In the genomic region with DNA sequence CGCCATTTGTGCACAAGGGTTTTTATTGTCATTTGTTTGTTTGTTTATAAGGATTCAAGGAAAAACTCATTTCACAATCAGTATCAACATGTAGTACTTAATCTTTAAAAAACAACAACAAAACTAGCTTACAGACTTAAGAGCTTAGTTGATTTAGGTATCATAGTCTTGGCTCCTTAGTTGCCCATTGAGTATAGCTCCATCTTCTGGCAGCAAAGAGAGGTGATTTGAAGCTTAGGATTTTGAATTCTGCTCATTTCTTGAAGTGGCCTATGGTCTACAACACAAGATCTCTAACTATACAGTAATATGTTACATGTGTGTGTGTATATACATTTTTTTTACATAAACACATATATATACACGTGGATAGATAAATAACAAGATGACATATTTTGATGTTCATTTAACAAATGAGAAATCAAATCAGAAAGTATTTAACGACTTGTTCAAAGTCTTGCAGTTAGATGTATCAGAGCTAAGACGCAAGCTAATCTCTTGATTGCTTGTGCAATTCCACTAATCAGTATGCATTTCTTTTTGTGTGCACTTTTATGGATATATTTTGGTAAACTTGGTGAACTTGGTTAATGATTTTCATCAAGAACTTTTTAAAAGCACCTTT, we compare ENCODE assay signal across 8 cellular contexts.
DNase-seq lines count a peak whose midpoint lies in the region; ATAC-seq and TF ChIP-seq lines count a peak whose summit lies in the region.

No MANE protein-coding gene starts in this region.

- H3K18ac ChIP-seq in neuronal stem cell (ENCODE audit: low read length), result no peak overlapping the region

- H3K9me3 ChIP-seq in neuronal stem cell (replicated peaks in 1 of 2; ENCODE audit: control insufficient read depth in 2 of 2, insufficient read depth in 1 of 2, low read depth in 1 of 2, low read length in 2 of 2), result peaks cover 0 to 1% of the 10 kb centered on the region in 2 donors

- no peak for ATAC-seq in GM19328 (IDR thresholded peaks at IDR 0.05; ENCODE audit: unreplicated experiment)

- H3K4me3 ChIP-seq in epithelial cell of proximal tubule (ENCODE audit: low read depth, low read length), result no peak overlapping the region
- H3K4me3 ChIP-seq in neuronal stem cell (ENCODE audit: low read length in 2 of 2), result no peak overlapping the region

- no peak overlapping the region for H3K9ac ChIP-seq in neuronal stem cell (ENCODE audit: low read depth, low read length, poor library complexity)

- no peak overlapping the region for H2AK5ac ChIP-seq in neuronal stem cell (ENCODE audit: low read depth, low read length)

- WGBS in neuronal stem cell (ENCODE audit: extremely low coverage in 2 of 2, insufficient read length in 2 of 2, insufficient replicate concordance in 1 of 2), 2 donors, result no CpG with 5 or more reads among the region's 4 CpGs

- no peak overlapping the region for H2AFZ ChIP-seq in neuronal stem cell (ENCODE audit: low read length)

- H2BK120ac ChIP-seq in neuronal stem cell (ENCODE audit: low read depth, low read length), result no peak overlapping the region

- TF ChIP-seq CTCF in epithelial cell of proximal tubule (conservative IDR thresholded peaks at IDR 0.05; ENCODE audit: low read depth, low read length), result peak; percentile 95

- no peaks in the 10 kb centered on the region for H3K79me1 ChIP-seq in neuronal stem cell (ENCODE audit: low read depth, low read length)

- no peak overlapping the region for H3K14ac ChIP-seq in neuronal stem cell (ENCODE audit: low read length)

- H3K27ac ChIP-seq in neuronal stem cell (replicated peaks; ENCODE audit: low read length) (no peak overlapping the region), caudate nucleus (ENCODE audit: low read depth, low read length) (no peak overlapping the region)

- no peaks in the 10 kb centered on the region for H3K4me1 ChIP-seq in neuronal stem cell (ENCODE audit: control insufficient read depth in 2 of 2, insufficient read depth in 1 of 2, low read depth in 1 of 2, low read length in 2 of 2)

- no peak overlapping the region for H3K23ac ChIP-seq in neuronal stem cell (ENCODE audit: low read depth, low read length, poor library complexity)

- no peak overlapping the region for H4K91ac ChIP-seq in neuronal stem cell (ENCODE audit: low read depth, low read length, poor library complexity)

- no peak overlapping the region for H3K4ac ChIP-seq in neuronal stem cell (ENCODE audit: low read length)

- H2BK5ac ChIP-seq in neuronal stem cell (ENCODE audit: low read length), result no peak overlapping the region

- no peak overlapping the region for H4K8ac ChIP-seq in neuronal stem cell (ENCODE audit: low read depth, low read length)

- no peaks in the 10 kb centered on the region for H3K27me3 ChIP-seq in neuronal stem cell (ENCODE audit: control insufficient read depth in 3 of 3, insufficient read depth in 3 of 3, low read depth in 1 of 3, low read length in 3 of 3)

- DNase-seq in NCI-H187 treated with DMSO at 0.1 percent for 48 hours (lab: John Stamatoyannopoulos, UW), result peak; percentile 42
- no peak for DNase-seq in NCI-H187 (lab: John Stamatoyannopoulos, UW)
- DNase-seq in Kasumi-1 (lab: John Stamatoyannopoulos, UW), result peak; percentile 92 to 93
- DNase-seq in SHP77 treated with DMSO at 0.1 percent for 48 hours (lab: John Stamatoyannopoulos, UW), result peak; percentile 46
- peak; percentile 41 for DNase-seq in epithelial cell of proximal tubule (ENCODE audit: low read depth)
- peak; percentile 14 for DNase-seq in neuronal stem cell (ENCODE audit: low spot score)
- DNase-seq in caudate nucleus (lab: John Stamatoyannopoulos, UW), result no peak

- H2BK15ac ChIP-seq in neuronal stem cell (ENCODE audit: low read length), result no peak overlapping the region

- H3K36me3 ChIP-seq in neuronal stem cell (replicated peaks in 1 of 2; ENCODE audit: control insufficient read depth in 2 of 2, insufficient read depth in 2 of 2, low read length in 2 of 2), result no peaks in the 10 kb centered on the region

- H2BK12ac ChIP-seq in neuronal stem cell (ENCODE audit: low read length), result no peak overlapping the region

- H3K4me2 ChIP-seq in neuronal stem cell (ENCODE audit: insufficient read depth, low read length, poor library complexity, severe bottlenecking), result no peak overlapping the region

Comparison
In these comparisons a context has a peak if more than half of its experiments do, and no peak if none do; other contexts are left out.
1. DNase-seq: peak in NCI-H187 treated with DMSO at 0.1 percent for 48 hours (single experiment), Kasumi-1 (2 of 2), SHP77 treated with DMSO at 0.1 percent for 48 hours (single experiment), epithelial cell of proximal tubule (single experiment) and neuronal stem cell (single experiment); none in NCI-H187 (0 of 2) and caudate nucleus (0 of 61).